In genomic region chr5:151252762-151253603, GRCh38 we compare ENCODE assay signal across 1 cellular context.
TF ChIP-seq lines count a peak whose summit lies in the region.

TSS of gene GM2A (plus strand) at chr5:151253185. CDS start at chr5:151253217, 32 bp downstream.

TF ChIP-seq in GM12878, 131 proteins besides CTCF, POLR2A, EP300 and RAD21 (continued from another document and continues in another):
- TF ChIP-seq IRF3 (IDR thresholded peaks at IDR 0.05) (peak; percentile 71; the same call in 1 of the 2 replicates), SMARCA5 (IDR thresholded peaks at IDR 0.05) (no peak; the same call in 1 of the 2 replicates), IKZF2 (IDR thresholded peaks at IDR 0.05) (no peak; a peak in 1 of 4 replicates), HSF1 (IDR thresholded peaks at IDR 0.05; ENCODE audit: low read depth, low read length) (no peak), NKRF (conservative IDR thresholded peaks at IDR 0.05) (peak; percentile 78), CBX5 (IDR thresholded peaks at IDR 0.05; ENCODE audit: low read depth) (no peak), RBBP5 (conservative IDR thresholded peaks at IDR 0.05) (no peak), RELA (IDR thresholded peaks at IDR 0.05; ENCODE audit: borderline replicate concordance, partially characterized antibody) (no peak), HCFC1 (IDR thresholded peaks at IDR 0.05; ENCODE audit: low read length) (no peak; the same call in 1 of the 2 replicates), PML (IDR thresholded peaks at IDR 0.05; ENCODE audit: low read length) (peak; percentile 73), ZNF687 (IDR thresholded peaks at IDR 0.05) (peak; percentile 12; the same call in 1 of the 2 replicates), BACH1 (IDR thresholded peaks at IDR 0.05; ENCODE audit: borderline replicate concordance) (peak; percentile 55; the same call in 1 of the 2 replicates), CEBPB (IDR thresholded peaks at IDR 0.05; ENCODE audit: borderline replicate concordance in 1 of 2, low read depth in 2 of 2, low read length in 2 of 2) (no peak), CHD4 (IDR thresholded peaks at IDR 0.05) (no peak), WRNIP1 (IDR thresholded peaks at IDR 0.05; ENCODE audit: borderline replicate concordance, low read depth, low read length) (no peak), PRDM15 (CRISPR knock-in tag; IDR thresholded peaks at IDR 0.05) (no peak), PKNOX1 (IDR thresholded peaks at IDR 0.05) (peak; percentile 79), MYB (IDR thresholded peaks at IDR 0.05; ENCODE audit: borderline replicate concordance, low read depth, low read length) (no peak), MLLT1 (IDR thresholded peaks at IDR 0.05) (0 out of 2 replicates have a peak, but pooled peaks have one; percentile 30), ZBTB40 (IDR thresholded peaks at IDR 0.05; ENCODE audit: borderline replicate concordance) (0 out of 2 replicates have a peak, but pooled peaks have one; percentile 1), RFX5 (IDR thresholded peaks at IDR 0.05; ENCODE audit: low read depth, low read length) (0 out of 2 replicates have a peak, but pooled peaks have one; percentile 76), CREB1 (IDR thresholded peaks at IDR 0.05; ENCODE audit: low read depth) (peak; percentile 74), CBX3 (IDR thresholded peaks at IDR 0.05; ENCODE audit: borderline replicate concordance, low read depth) (no peak), TCF7 (IDR thresholded peaks at IDR 0.05; ENCODE audit: borderline replicate concordance) (no peak), BCL11A (IDR thresholded peaks at IDR 0.05; ENCODE audit: low read depth, low read length) (no peak), SIX5 (IDR thresholded peaks at IDR 0.05; ENCODE audit: low read depth, low read length, severe bottlenecking) (no peak), BHLHE40 (IDR thresholded peaks at IDR 0.05; ENCODE audit: borderline replicate concordance in 1 of 2, low read depth in 2 of 2, low read length in 1 of 2) (no peak), MAX (IDR thresholded peaks at IDR 0.05; ENCODE audit: low read depth, low read length) (no peak), FOXK2 (IDR thresholded peaks at IDR 0.05) (no peak), RAD51 (IDR thresholded peaks at IDR 0.05) (no peak), YBX1 (IDR thresholded peaks at IDR 0.05) (no peak), E2F8 (IDR thresholded peaks at IDR 0.05; ENCODE audit: low read depth, partially characterized antibody) (no peak), HDAC2 (IDR thresholded peaks at IDR 0.05) (no peak), ZNF24 (IDR thresholded peaks at IDR 0.05) (no peak), MEF2A (IDR thresholded peaks at IDR 0.05; ENCODE audit: insufficient read depth, low read depth, low read length) (no peak)
